1 cellular context compared by ENCODE assay signal in the genomic region with DNA sequence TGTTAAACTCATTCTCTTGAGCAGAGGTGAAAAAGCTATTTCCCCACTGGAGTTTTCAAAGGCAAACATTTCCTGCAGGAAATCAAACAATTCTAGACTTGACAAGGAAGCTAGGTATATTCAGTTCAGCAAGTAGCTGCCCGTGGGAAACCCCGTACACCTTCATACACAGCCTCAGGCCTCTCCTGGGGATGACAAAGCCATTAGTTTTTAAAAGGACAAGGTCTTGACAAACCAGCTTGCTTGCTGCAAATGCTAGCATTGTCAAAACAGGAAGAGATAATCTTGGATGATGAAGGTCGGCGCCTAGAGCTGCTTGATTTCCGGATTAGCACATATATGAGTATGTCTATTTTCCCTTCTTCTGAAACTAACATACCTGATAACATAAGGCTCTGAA.
TF ChIP-seq lines count a peak whose summit lies in the region.

No MANE protein-coding gene starts in this region.

TF ChIP-seq in WTC11, 78 proteins besides CTCF, POLR2A, EP300 and RAD21 (continued from another document):
- TF ChIP-seq ERG (CRISPR knock-in tag; IDR thresholded peaks at IDR 0.05) (no peak), CBFB (CRISPR knock-in tag; IDR thresholded peaks at IDR 0.05; ENCODE audit: low read depth) (no peak), ZMAT4 (CRISPR knock-in tag; IDR thresholded peaks at IDR 0.05) (no peak), RORB (CRISPR knock-in tag; IDR thresholded peaks at IDR 0.05) (no peak)
- TF ChIP-seq, protein P1, sequence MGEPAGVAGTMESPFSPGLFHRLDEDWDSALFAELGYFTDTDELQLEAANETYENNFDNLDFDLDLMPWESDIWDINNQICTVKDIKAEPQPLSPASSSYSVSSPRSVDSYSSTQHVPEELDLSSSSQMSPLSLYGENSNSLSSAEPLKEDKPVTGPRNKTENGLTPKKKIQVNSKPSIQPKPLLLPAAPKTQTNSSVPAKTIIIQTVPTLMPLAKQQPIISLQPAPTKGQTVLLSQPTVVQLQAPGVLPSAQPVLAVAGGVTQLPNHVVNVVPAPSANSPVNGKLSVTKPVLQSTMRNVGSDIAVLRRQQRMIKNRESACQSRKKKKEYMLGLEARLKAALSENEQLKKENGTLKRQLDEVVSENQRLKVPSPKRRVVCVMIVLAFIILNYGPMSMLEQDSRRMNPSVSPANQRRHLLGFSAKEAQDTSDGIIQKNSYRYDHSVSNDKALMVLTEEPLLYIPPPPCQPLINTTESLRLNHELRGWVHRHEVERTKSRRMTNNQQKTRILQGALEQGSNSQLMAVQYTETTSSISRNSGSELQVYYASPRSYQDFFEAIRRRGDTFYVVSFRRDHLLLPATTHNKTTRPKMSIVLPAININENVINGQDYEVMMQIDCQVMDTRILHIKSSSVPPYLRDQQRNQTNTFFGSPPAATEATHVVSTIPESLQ (CRISPR knock-in tag; IDR thresholded peaks at IDR 0.05), result no peak
